ENCODE assay signal across 8 cellular contexts in genomic region chr12:12714276-12715001, GRCh38. TPM values are rescaled to one million over a fixed set of nuclear protein-coding genes. Genes with fewer than 3 reads are reported as not detected.
DNase-seq lines count a peak whose midpoint lies in the region; TF ChIP-seq lines count a peak whose summit lies in the region.

No MANE protein-coding gene starts in this region.

- H3K36me3 ChIP-seq in breast epithelium (no peaks in the 10 kb centered on the region), transverse colon (peaks cover 0 to 5% (median 0%) of the 10 kb centered on the region in 4 donors)

- peak overlapping the region; percentile 96 to 99 for H3K27ac ChIP-seq in breast epithelium
- H3K27ac ChIP-seq in coronary artery: peak overlapping the region; percentile 38 to 97
- peak overlapping the region; percentile 99 to 100 (median 100) for H3K27ac ChIP-seq in transverse colon

- no peak for TF ChIP-seq CTCF in breast epithelium (IDR thresholded peaks at IDR 0.05)
- no peak for TF ChIP-seq CTCF in MCF 10A (IDR thresholded peaks at IDR 0.05; ENCODE audit: unreplicated experiment)
- TF ChIP-seq CTCF in coronary artery (IDR thresholded peaks at IDR 0.05): no peak
- no peak for TF ChIP-seq CTCF in mesothelial cell of epicardium (IDR thresholded peaks at IDR 0.05; ENCODE audit: unreplicated experiment)
- TF ChIP-seq CTCF in transverse colon (IDR thresholded peaks at IDR 0.05): peak in 2 of 5 experiments; percentile 13 to 29

- CTCF ChIA-PET in MCF 10A (lab: Yijun Ruan, JAX): interaction anchor here (1.0 to 1.3 kb wide), 4 partner anchors 11 to 385 kb away, joined by 3 to 5 read pairs (median 4); no protein-coding TSS in a partner anchor

- H3K4me3 Mint-ChIP-seq in MCF 10A (ENCODE audit: unreplicated experiment) (no peak overlapping the region), mesothelial cell of epicardium (peak overlapping the region; percentile 46)

- no peak for TF ChIP-seq POLR2A in breast epithelium (IDR thresholded peaks at IDR 0.05)
- TF ChIP-seq POLR2A in transverse colon (IDR thresholded peaks at IDR 0.05): peak; percentile 81

- H3K27me3 Mint-ChIP-seq in MCF 10A (ENCODE audit: insufficient read depth, unreplicated experiment) (no peaks in the 10 kb centered on the region), mesothelial cell of epicardium (ENCODE audit: low read depth) (no peaks in the 10 kb centered on the region)

- H3K9me3 Mint-ChIP-seq in MCF 10A (ENCODE audit: unreplicated experiment) (no peaks in the 10 kb centered on the region), mesothelial cell of epicardium (no peaks in the 10 kb centered on the region)

- H3K4me3 ChIP-seq in breast epithelium: peak overlapping the region; percentile 30 to 99 (median 37)
- H3K4me3 ChIP-seq in coronary artery: peak overlapping the region; percentile 59
- peak overlapping the region; percentile 15 to 99 (median 30) for H3K4me3 ChIP-seq in transverse colon

- POLR2A ChIA-PET in MCF 10A (lab: Yijun Ruan, JAX): interaction anchor here (0.6 to 7.1 kb wide), 6 partner anchors 8 to 453 kb away, joined by 3 to 108 read pairs (median 4); partner anchors contain the start of genes BORCS5 and LRP6

- H3K9me3 ChIP-seq in breast epithelium (no peaks in the 10 kb centered on the region), transverse colon (no peaks in the 10 kb centered on the region)

- H3K27ac Mint-ChIP-seq in MCF 10A (ENCODE audit: low read depth, unreplicated experiment) (no peak overlapping the region), mesothelial cell of epicardium (no peak overlapping the region)

- H3K27me3 ChIP-seq in breast epithelium (no peaks in the 10 kb centered on the region), transverse colon (no peaks in the 10 kb centered on the region)

- H3K4me1 ChIP-seq in breast epithelium (peaks cover under 1 to 11% of the 10 kb centered on the region in 2 donors), transverse colon (peaks cover 24 to 34% (median 33%) of the 10 kb centered on the region in 4 donors)

- intact Hi-C loops in breast epithelium (cut with DNase I; ENCODE audit: low total_unique reads): no loop called here
- intact Hi-C loops in MCF 10A (cut with micrococcal nuclease): loop anchor here (5.0 kb wide), 1 partner anchor 188 kb away; no protein-coding TSS in a partner anchor
- intact Hi-C loops in transverse colon (cut with DNase I; ENCODE audit: low total_unique reads): loop anchor here (5.0 kb wide), 1 partner anchor 152 kb away; the partner anchor contains the start of gene DUSP16

- DNase-seq in breast epithelium (ENCODE audit: low spot score in 2 of 2) (no peak), MCF 10A (ENCODE audit: unreplicated experiment) (no peak), KBM-7 (peak; percentile 59), UCSD-AML1 (lab: John Stamatoyannopoulos, UW; ENCODE audit: unreplicated experiment) (peak; percentile 58), coronary artery (ENCODE audit: low spot score) (no peak), mesothelial cell of epicardium (ENCODE audit: low spot score in 2 of 2, unreplicated experiment in 2 of 2) (no peak), transverse colon (peak; percentile 77), SK-N-DZ (ENCODE audit: low spot score) (no peak)

- in situ Hi-C loops in KBM-7 (cut with MboI; ENCODE audit: low pct_unique_long_range_greater_than_20kb, low sequenced_read_pairs): loop anchor here (25.0 kb wide), 1 partner anchor 102 kb away; the partner anchor contains the start of gene CREBL2
- in situ Hi-C loops in transverse colon (cut with MboI; ENCODE audit: low pct_ligation_motif_present in 1 of 4, low pct_unique_long_range_greater_than_20kb in 1 of 4, low sequenced_read_pairs in 3 of 4): loop anchor here in 1 of 4 donors (25.0 kb wide), 1 partner anchor 327 kb away; no protein-coding TSS in a partner anchor

- no peak for TF ChIP-seq EP300 in transverse colon (IDR thresholded peaks at IDR 0.05; ENCODE audit: low read depth)

- H3K4me1 Mint-ChIP-seq in MCF 10A (ENCODE audit: insufficient read depth, unreplicated experiment): peaks cover 22% of the 10 kb centered on the region
- H3K4me1 Mint-ChIP-seq in mesothelial cell of epicardium: peaks cover 39% of the 10 kb centered on the region

- H3K36me3 Mint-ChIP-seq in MCF 10A (ENCODE audit: insufficient read depth, unreplicated experiment) (peaks cover 30% of the 10 kb centered on the region), mesothelial cell of epicardium (peaks cover under 1% of the 10 kb centered on the region)

- BruUV-seq in MCF 10A (replicated peaks; lab: Mats Ljungman, UMichigan): no TSS peak

- 5 to 20% methylated on average over 2 to 23 of the region's 23 CpGs for WGBS in transverse colon (ENCODE audit: low coverage in 1 of 2), 2 donors

RNA-seq across cellular contexts. Expression of gene CDKN1B, which starts 2.7 kb away (rescaled TPM):
- total RNA-seq in breast epithelium (100 to 1,000 TPM in 1 of 3 donors, 10 to 100 TPM in 2; 45.0 to 113 (median 100.0) TPM), MCF 10A (2022) (33.9 and 41.6 TPM in 2 replicates), mesothelial cell of epicardium (23.6 to 28.3 TPM (median 25.0 TPM) in 3 replicates), transverse colon (10 to 100 TPM; 14.1 to 58.3 (median 54.1) TPM)
- polyA plus RNA-seq in SK-N-DZ (2014; cell fraction: cytosol; rRNA removed): 109 and 132 TPM in 2 replicates
- 65.7 and 67.7 TPM in 2 replicates for polyA plus RNA-seq in SK-N-DZ (2014; cell fraction: nucleus; rRNA removed)

RNA-seq across cellular contexts. Expression of gene GPR19, which starts 18.5 kb away (rescaled TPM):
- total RNA-seq in breast epithelium (under 1 TPM in 2 of 3 donors, not detected in 1; 0.33 to 0.59 TPM), MCF 10A (2022) (0.93 TPM in 1 of 2 replicates, not detected in the other), mesothelial cell of epicardium (0.53 to 1.1 TPM (median 1.0 TPM) in 3 replicates), transverse colon (not detected)
- polyA plus RNA-seq in SK-N-DZ (2014; cell fraction: cytosol; rRNA removed): 19.7 and 20.4 TPM in 2 replicates
- 8.6 and 11.2 TPM in 2 replicates for polyA plus RNA-seq in SK-N-DZ (2014; cell fraction: nucleus; rRNA removed)

Comparison
In these comparisons a context has a peak if more than half of its experiments do, and no peak if none do; other contexts are left out.
1. DNase-seq: peak in KBM-7 (single experiment), UCSD-AML1 (single experiment) and transverse colon (single experiment); none in breast epithelium (0 of 2), MCF 10A (single experiment), coronary artery (single experiment), mesothelial cell of epicardium (0 of 2) and SK-N-DZ (single experiment).
2. Peak in every context shown above with its lines, with median percentiles within 50 percentile points of each other: H3K27ac ChIP-seq and H3K4me3 ChIP-seq.